1 cellular context compared by ENCODE assay signal in the genomic region with DNA sequence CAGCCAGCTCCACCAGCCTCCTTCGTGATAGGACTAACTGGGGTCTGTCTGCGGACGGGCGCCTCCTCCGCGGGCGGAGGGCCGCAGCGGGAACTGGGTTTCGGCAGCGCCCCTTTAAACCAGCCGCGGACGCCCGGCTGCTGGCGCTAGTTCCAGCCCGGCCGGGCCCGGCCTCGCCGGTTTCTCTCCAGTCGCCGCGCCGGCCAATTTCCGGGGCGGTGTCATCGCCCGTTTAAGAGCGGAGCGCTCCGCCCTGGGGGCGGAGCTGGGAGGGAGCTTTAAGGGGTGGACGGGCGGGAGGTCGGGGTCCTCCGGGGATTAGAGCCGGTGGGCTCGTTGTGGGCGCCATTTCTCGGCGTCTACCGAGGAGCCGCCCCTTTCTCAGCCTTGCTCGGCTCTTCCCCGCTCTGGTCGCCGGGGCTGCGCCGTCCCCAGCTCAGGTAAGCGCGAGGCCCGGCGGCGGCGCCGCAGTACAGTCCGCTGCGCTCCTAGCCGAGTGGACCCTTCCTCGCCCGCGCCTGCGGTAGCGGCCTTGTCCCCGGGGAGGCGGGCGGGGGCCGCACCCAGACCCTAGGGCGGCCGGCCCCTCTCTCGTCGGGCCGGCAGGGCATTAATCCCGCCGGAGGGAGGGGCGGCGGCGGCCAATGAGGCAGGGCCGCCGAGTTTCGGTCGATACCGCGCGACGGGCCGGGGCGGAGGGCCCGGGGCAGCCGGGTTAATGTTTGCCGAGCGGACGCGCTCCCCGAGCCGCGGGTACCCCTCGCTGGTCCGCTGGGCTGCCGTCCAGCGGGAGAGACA.
TF ChIP-seq lines count a peak whose summit lies in the region.

Gene EPB41L5 (plus strand): TSS at position 307 of the 798 bp plus-strand sequence. CDS start 6,008 bp downstream, outside the sequence.

TF ChIP-seq in HepG2, 621 proteins besides CTCF, POLR2A, EP300 and RAD21 (continued from another document and continues in another):
- peak; percentile 21 for TF ChIP-seq MED8 (CRISPR knock-in tag; IDR thresholded peaks at IDR 0.05; ENCODE audit: insufficient replicate concordance)
- TF ChIP-seq CENPX (CRISPR knock-in tag; IDR thresholded peaks at IDR 0.05), result no peak
- TF ChIP-seq NPAS2 (CRISPR knock-in tag; IDR thresholded peaks at IDR 0.05; ENCODE audit: borderline replicate concordance), result 0 out of 2 replicates have a peak, but pooled peaks have one; percentile 69
- TF ChIP-seq, protein P1, sequence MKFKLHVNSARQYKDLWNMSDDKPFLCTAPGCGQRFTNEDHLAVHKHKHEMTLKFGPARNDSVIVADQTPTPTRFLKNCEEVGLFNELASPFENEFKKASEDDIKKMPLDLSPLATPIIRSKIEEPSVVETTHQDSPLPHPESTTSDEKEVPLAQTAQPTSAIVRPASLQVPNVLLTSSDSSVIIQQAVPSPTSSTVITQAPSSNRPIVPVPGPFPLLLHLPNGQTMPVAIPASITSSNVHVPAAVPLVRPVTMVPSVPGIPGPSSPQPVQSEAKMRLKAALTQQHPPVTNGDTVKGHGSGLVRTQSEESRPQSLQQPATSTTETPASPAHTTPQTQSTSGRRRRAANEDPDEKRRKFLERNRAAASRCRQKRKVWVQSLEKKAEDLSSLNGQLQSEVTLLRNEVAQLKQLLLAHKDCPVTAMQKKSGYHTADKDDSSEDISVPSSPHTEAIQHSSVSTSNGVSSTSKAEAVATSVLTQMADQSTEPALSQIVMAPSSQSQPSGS (CRISPR knock-in tag; IDR thresholded peaks at IDR 0.05), result no peak; the same call in 1 of the 2 replicates
- TF ChIP-seq BCL3 (CRISPR knock-in tag; IDR thresholded peaks at IDR 0.05), result peak; percentile 93; the same call in 1 of the 2 replicates
- TF ChIP-seq MIER3 (CRISPR knock-in tag; IDR thresholded peaks at IDR 0.05; ENCODE audit: borderline replicate concordance), result 0 out of 2 replicates have a peak, but pooled peaks have one; percentile 39
- peak; percentile 83; the same call in 1 of the 2 replicates for TF ChIP-seq ETV5 (CRISPR knock-in tag; IDR thresholded peaks at IDR 0.05; ENCODE audit: borderline replicate concordance)
- no peak for TF ChIP-seq RAD51 (IDR thresholded peaks at IDR 0.05; ENCODE audit: borderline replicate concordance)
- TF ChIP-seq ZNF383 (CRISPR knock-in tag; IDR thresholded peaks at IDR 0.05; ENCODE audit: borderline replicate concordance), result no peak
- peak; percentile 43; the same call in 1 of the 2 replicates for TF ChIP-seq PCBP1 (IDR thresholded peaks at IDR 0.05; ENCODE audit: borderline replicate concordance, low read depth, low read length)
- TF ChIP-seq PRPF4 (IDR thresholded peaks at IDR 0.05; ENCODE audit: low read depth, low read length, poor library complexity, severe bottlenecking), result no peak
- TF ChIP-seq TOE1 (CRISPR knock-in tag; IDR thresholded peaks at IDR 0.05), result no peak; the same call in 1 of the 2 replicates
- TF ChIP-seq IKZF5 (CRISPR knock-in tag; IDR thresholded peaks at IDR 0.05), result peak; percentile 91
- peak; percentile 88 for TF ChIP-seq ZBTB10 (CRISPR knock-in tag; IDR thresholded peaks at IDR 0.05; ENCODE audit: borderline replicate concordance)
- no peak for TF ChIP-seq RELA (CRISPR knock-in tag; IDR thresholded peaks at IDR 0.05)
- TF ChIP-seq ESRRA (CRISPR knock-in tag; IDR thresholded peaks at IDR 0.05; ENCODE audit: low read depth), result peak; percentile 65; the same call in 1 of the 2 replicates
- no peak for TF ChIP-seq GTF3A (CRISPR knock-in tag; conservative IDR thresholded peaks at IDR 0.05)
- TF ChIP-seq TFAP4 (IDR thresholded peaks at IDR 0.05; ENCODE audit: borderline replicate concordance, low read depth), result peak; percentile 39; the same call in 1 of the 2 replicates
- TF ChIP-seq SMARCE1 (IDR thresholded peaks at IDR 0.05; ENCODE audit: borderline replicate concordance), result no peak
- no peak for TF ChIP-seq EZH2 (conservative IDR thresholded peaks at IDR 0.05; ENCODE audit: low read depth, low read length)
- TF ChIP-seq YEATS4 (CRISPR knock-in tag; IDR thresholded peaks at IDR 0.05; ENCODE audit: borderline replicate concordance), result peak; percentile 89; the same call in 1 of the 2 replicates
- TF ChIP-seq NR2F6 (IDR thresholded peaks at IDR 0.05), result no peak
- 0 out of 2 replicates have a peak, but pooled peaks have one; percentile 34 for TF ChIP-seq NR2F6 (CRISPR knock-in tag; IDR thresholded peaks at IDR 0.05)
- peak; percentile 62; the same call in 1 of the 2 replicates for TF ChIP-seq KDM5A (IDR thresholded peaks at IDR 0.05; ENCODE audit: borderline replicate concordance, low read length)
- TF ChIP-seq, protein P2, sequence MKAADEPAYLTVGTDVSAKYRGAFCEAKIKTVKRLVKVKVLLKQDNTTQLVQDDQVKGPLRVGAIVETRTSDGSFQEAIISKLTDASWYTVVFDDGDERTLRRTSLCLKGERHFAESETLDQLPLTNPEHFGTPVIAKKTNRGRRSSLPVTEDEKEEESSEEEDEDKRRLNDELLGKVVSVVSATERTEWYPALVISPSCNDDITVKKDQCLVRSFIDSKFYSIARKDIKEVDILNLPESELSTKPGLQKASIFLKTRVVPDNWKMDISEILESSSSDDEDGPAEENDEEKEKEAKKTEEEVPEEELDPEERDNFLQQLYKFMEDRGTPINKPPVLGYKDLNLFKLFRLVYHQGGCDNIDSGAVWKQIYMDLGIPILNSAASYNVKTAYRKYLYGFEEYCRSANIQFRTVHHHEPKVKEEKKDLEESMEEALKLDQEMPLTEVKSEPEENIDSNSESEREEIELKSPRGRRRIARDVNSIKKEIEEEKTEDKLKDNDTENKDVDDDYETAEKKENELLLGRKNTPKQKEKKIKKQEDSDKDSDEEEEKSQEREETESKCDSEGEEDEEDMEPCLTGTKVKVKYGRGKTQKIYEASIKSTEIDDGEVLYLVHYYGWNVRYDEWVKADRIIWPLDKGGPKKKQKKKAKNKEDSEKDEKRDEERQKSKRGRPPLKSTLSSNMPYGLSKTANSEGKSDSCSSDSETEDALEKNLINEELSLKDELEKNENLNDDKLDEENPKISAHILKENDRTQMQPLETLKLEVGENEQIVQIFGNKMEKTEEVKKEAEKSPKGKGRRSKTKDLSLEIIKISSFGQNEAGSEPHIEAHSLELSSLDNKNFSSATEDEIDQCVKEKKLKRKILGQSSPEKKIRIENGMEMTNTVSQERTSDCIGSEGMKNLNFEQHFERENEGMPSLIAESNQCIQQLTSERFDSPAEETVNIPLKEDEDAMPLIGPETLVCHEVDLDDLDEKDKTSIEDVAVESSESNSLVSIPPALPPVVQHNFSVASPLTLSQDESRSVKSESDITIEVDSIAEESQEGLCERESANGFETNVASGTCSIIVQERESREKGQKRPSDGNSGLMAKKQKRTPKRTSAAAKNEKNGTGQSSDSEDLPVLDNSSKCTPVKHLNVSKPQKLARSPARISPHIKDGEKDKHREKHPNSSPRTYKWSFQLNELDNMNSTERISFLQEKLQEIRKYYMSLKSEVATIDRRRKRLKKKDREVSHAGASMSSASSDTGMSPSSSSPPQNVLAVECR (CRISPR knock-in tag; IDR thresholded peaks at IDR 0.05; ENCODE audit: borderline replicate concordance), result peak; percentile 96
- TF ChIP-seq SOX5 (CRISPR knock-in tag; IDR thresholded peaks at IDR 0.05; ENCODE audit: borderline replicate concordance), result no peak; the same call in 1 of the 2 replicates
- TF ChIP-seq ZNF619 (CRISPR knock-in tag; IDR thresholded peaks at IDR 0.05), result peak; percentile 85
- TF ChIP-seq TIGD3 (CRISPR knock-in tag; IDR thresholded peaks at IDR 0.05; ENCODE audit: borderline replicate concordance), result no peak
- no peak for TF ChIP-seq RORA (CRISPR knock-in tag; IDR thresholded peaks at IDR 0.05)
- peak; percentile 72; the same call in 1 of the 2 replicates for TF ChIP-seq ZNF549 (CRISPR knock-in tag; IDR thresholded peaks at IDR 0.05)
- TF ChIP-seq, protein P3, sequence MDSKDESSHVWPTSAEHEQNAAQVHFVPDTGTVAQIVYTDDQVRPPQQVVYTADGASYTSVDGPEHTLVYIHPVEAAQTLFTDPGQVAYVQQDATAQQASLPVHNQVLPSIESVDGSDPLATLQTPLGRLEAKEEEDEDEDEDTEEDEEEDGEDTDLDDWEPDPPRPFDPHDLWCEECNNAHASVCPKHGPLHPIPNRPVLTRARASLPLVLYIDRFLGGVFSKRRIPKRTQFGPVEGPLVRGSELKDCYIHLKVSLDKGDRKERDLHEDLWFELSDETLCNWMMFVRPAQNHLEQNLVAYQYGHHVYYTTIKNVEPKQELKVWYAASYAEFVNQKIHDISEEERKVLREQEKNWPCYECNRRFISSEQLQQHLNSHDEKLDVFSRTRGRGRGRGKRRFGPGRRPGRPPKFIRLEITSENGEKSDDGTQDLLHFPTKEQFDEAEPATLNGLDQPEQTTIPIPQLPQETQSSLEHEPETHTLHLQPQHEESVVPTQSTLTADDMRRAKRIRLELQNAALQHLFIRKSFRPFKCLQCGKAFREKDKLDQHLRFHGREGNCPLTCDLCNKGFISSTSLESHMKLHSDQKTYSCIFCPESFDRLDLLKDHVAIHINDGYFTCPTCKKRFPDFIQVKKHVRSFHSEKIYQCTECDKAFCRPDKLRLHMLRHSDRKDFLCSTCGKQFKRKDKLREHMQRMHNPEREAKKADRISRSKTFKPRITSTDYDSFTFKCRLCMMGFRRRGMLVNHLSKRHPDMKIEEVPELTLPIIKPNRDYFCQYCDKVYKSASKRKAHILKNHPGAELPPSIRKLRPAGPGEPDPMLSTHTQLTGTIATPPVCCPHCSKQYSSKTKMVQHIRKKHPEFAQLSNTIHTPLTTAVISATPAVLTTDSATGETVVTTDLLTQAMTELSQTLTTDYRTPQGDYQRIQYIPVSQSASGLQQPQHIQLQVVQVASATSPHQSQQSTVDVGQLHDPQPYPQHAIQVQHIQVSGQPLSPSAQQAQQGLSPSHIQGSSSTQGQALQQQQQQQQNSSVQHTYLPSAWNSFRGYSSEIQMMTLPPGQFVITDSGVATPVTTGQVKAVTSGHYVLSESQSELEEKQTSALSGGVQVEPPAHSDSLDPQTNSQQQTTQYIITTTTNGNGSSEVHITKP (CRISPR knock-in tag; IDR thresholded peaks at IDR 0.05; ENCODE audit: low read depth), result no peak; the same call in 1 of the 2 replicates
- TF ChIP-seq SIX1 (CRISPR knock-in tag; IDR thresholded peaks at IDR 0.05; ENCODE audit: borderline replicate concordance), result no peak
- peak; percentile 95 for TF ChIP-seq HNRNPUL1 (IDR thresholded peaks at IDR 0.05; ENCODE audit: low read depth, low read length)
- TF ChIP-seq, protein P4, sequence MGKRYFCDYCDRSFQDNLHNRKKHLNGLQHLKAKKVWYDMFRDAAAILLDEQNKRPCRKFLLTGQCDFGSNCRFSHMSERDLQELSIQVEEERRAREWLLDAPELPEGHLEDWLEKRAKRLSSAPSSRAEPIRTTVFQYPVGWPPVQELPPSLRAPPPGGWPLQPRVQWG (CRISPR knock-in tag; IDR thresholded peaks at IDR 0.05; ENCODE audit: borderline replicate concordance, low read depth), result no peak
- no peak; the same call in 1 of the 2 replicates for TF ChIP-seq ZNF12 (CRISPR knock-in tag; IDR thresholded peaks at IDR 0.05)
- TF ChIP-seq PLRG1 (conservative IDR thresholded peaks at IDR 0.05), result no peak
- 0 out of 2 replicates have a peak, but pooled peaks have one; percentile 65 for TF ChIP-seq ZNF550 (CRISPR knock-in tag; IDR thresholded peaks at IDR 0.05; ENCODE audit: borderline replicate concordance)
